Comparison of ENCODE assay signal across 20 cellular contexts in genomic region chr1:230276401-230276800, GRCh38.
DNase-seq lines count a peak whose midpoint lies in the region; ATAC-seq and TF ChIP-seq lines count a peak whose summit lies in the region.
"Had no signal": no experiment of that assay in that cellular context is flagged by ENCODE, and none has a peak within 500 bp of the region (broad histone marks: within the 10 kb centered on the region; RNA-seq: fewer than 3 reads in every experiment).

No MANE protein-coding gene starts in this region.

- peaks cover 34% of the 10 kb centered on the region for H3K36me3 ChIP-seq in HUES64 (ENCODE audit: insufficient read depth, low read length)
- peaks cover 20% of the 10 kb centered on the region for H3K36me3 ChIP-seq in endodermal cell (ENCODE audit: control insufficient read depth, insufficient read depth, low read length)
- H3K36me3 ChIP-seq in brain microvascular endothelial cell (replicated peaks): peaks cover 25% of the 10 kb centered on the region

- no peaks in the 10 kb centered on the region for H3K27me3 Mint-ChIP-seq in endodermal cell (ENCODE audit: insufficient read depth)
- H3K27me3 Mint-ChIP-seq in stimulated activated naive B cell treated with anti-CD40 and anti-IgM and Interleukin-4, amounts not matched to agents 10 μg/mL and 1 μg/mL and 100 μg/mL, for 72 hours: no peaks in the 10 kb centered on the region
- H3K27me3 Mint-ChIP-seq: activated CD4-positive, alpha-beta T cell treated with anti-CD3 and anti-CD28 coated beads, Interleukin-2, amount 10 ng/mL, durations not matched to agents 24 days and 14 days; natural killer cell treated with Interleukin-12 subunit alpha and Interleukin-12 subunit beta and Interleukin-15 and Interleukin-18, amount 100 ng/mL, for 72 hours had no signal

- DNase-seq in activated CD8-positive, alpha-beta memory T cell treated with anti-CD3 and anti-CD28 coated beads for 24 hours: peak; percentile 51
- DNase-seq in activated CD8-positive, alpha-beta memory T cell treated with anti-CD3 and anti-CD28 coated beads, Interleukin-2, amount 50 U/mL, for 4 hours: no peak
- DNase-seq in endodermal cell (no peak), NCI-H1436 (lab: John Stamatoyannopoulos, UW) (no peak), brain microvascular endothelial cell (no peak), middle frontal gyrus (ENCODE audit: extremely low spot score, low spot score) (no peak)
- DNase-seq in stimulated activated naive B cell treated with anti-CD40 and anti-IgM and Interleukin-4, amounts not matched to agents 10 μg/mL and 1 μg/mL and 100 μg/mL, for 72 hours: no peak
- DNase-seq: activated CD4-positive, alpha-beta T cell treated with anti-CD3 and anti-CD28 coated beads, Interleukin-2, amount 10 ng/mL, durations not matched to agents 24 days and 14 days; BE2C; Calu3; dermis blood vessel endothelial cell; Kasumi-1; left colon; NCI-H1092; NCI-H2029; NCI-H82; SHP77 treated with DMSO at 0.1 percent for 48 hours had no signal

- H3K4me1 Mint-ChIP-seq in endodermal cell: peaks cover 8% of the 10 kb centered on the region
- H3K4me1 Mint-ChIP-seq in stimulated activated naive B cell treated with anti-CD40 and anti-IgM and Interleukin-4, amounts not matched to agents 10 μg/mL and 1 μg/mL and 100 μg/mL, for 72 hours: peaks cover 55 to 82% of the 10 kb centered on the region in 2 donors

- ATAC-seq in stimulated activated naive B cell treated with anti-CD40 and anti-IgM and Interleukin-4, amounts not matched to agents 10 μg/mL and 1 μg/mL and 100 μg/mL, for 72 hours (replicated peaks): no peak
- ATAC-seq: left colon; natural killer cell treated with Interleukin-12 subunit alpha and Interleukin-12 subunit beta and Interleukin-15 and Interleukin-18, amount 100 ng/mL, for 72 hours had no signal

- peaks cover 17% of the 10 kb centered on the region for H3K36me3 Mint-ChIP-seq in endodermal cell (ENCODE audit: low read depth)
- H3K36me3 Mint-ChIP-seq in stimulated activated naive B cell treated with anti-CD40 and anti-IgM and Interleukin-4, amounts not matched to agents 10 μg/mL and 1 μg/mL and 100 μg/mL, for 72 hours: peaks cover 41 to 63% of the 10 kb centered on the region in 2 donors
- H3K36me3 Mint-ChIP-seq: natural killer cell treated with Interleukin-12 subunit alpha and Interleukin-12 subunit beta and Interleukin-15 and Interleukin-18, amount 100 ng/mL, for 72 hours had no signal

- TF ChIP-seq CTCF in endodermal cell (conservative IDR thresholded peaks at IDR 0.05) (peak; percentile 11), brain microvascular endothelial cell (IDR thresholded peaks at IDR 0.05; ENCODE audit: low read depth, low read length, missing control alignments) (no peak)

- H3K4me1 ChIP-seq in HUES64 (ENCODE audit: insufficient read depth, low read length) (peaks cover 22% of the 10 kb centered on the region), endodermal cell (ENCODE audit: control insufficient read depth, insufficient read depth, low read length) (peaks cover 8% of the 10 kb centered on the region)

- H3K9me3 ChIP-seq in HUES64 (ENCODE audit: insufficient read depth, low read depth, low read length): no peaks in the 10 kb centered on the region
- no peaks in the 10 kb centered on the region for H3K9me3 ChIP-seq in endodermal cell (ENCODE audit: control insufficient read depth, low read length)
- H3K9me3 ChIP-seq: BE2C, thoracic aorta had no signal

- no peaks in the 10 kb centered on the region for H3K9me3 Mint-ChIP-seq in endodermal cell
- no peaks in the 10 kb centered on the region for H3K9me3 Mint-ChIP-seq in stimulated activated naive B cell treated with anti-CD40 and anti-IgM and Interleukin-4, amounts not matched to agents 10 μg/mL and 1 μg/mL and 100 μg/mL, for 72 hours
- H3K9me3 Mint-ChIP-seq: activated CD4-positive, alpha-beta T cell treated with anti-CD3 and anti-CD28 coated beads, Interleukin-2, amount 10 ng/mL, durations not matched to agents 24 days and 14 days; natural killer cell treated with Interleukin-12 subunit alpha and Interleukin-12 subunit beta and Interleukin-15 and Interleukin-18, amount 100 ng/mL, for 72 hours had no signal

- no peak overlapping the region for H3K27ac Mint-ChIP-seq in endodermal cell
- peak overlapping the region; percentile 71 for H3K27ac Mint-ChIP-seq in stimulated activated naive B cell treated with anti-CD40 and anti-IgM and Interleukin-4, amounts not matched to agents 10 μg/mL and 1 μg/mL and 100 μg/mL, for 72 hours
- H3K27ac Mint-ChIP-seq: activated CD4-positive, alpha-beta T cell treated with anti-CD3 and anti-CD28 coated beads, Interleukin-2, amount 10 ng/mL, durations not matched to agents 24 days and 14 days; natural killer cell treated with Interleukin-12 subunit alpha and Interleukin-12 subunit beta and Interleukin-15 and Interleukin-18, amount 100 ng/mL, for 72 hours had no signal

- 93% methylated on average over 5 of the region's 5 CpGs for WGBS in HUES64
- 93 to 100% methylated on average over 3 to 5 of the region's 5 CpGs for WGBS in endodermal cell (ENCODE audit: insufficient coverage in 1 of 2, insufficient read length in 1 of 2), 2 experiments

- H3K27me3 ChIP-seq in HUES64 (ENCODE audit: insufficient read depth, low read length): no peaks in the 10 kb centered on the region
- H3K27me3 ChIP-seq in endodermal cell (ENCODE audit: control insufficient read depth, insufficient read depth, low read length, poor library complexity, severe bottlenecking): no peaks in the 10 kb centered on the region
- H3K27me3 ChIP-seq in brain microvascular endothelial cell (replicated peaks): no peaks in the 10 kb centered on the region
- H3K27me3 ChIP-seq: BE2C had no signal

- peak overlapping the region; percentile 58; the same call in 1 of the 2 replicates for H3K27ac ChIP-seq in HUES64 (ENCODE audit: low read depth, low read length)
- H3K27ac ChIP-seq in endodermal cell (ENCODE audit: low read depth, low read length): peak overlapping the region; percentile 39
- no peak overlapping the region for H3K27ac ChIP-seq in brain microvascular endothelial cell
- H3K27ac ChIP-seq: thoracic aorta had no signal

- H3K4me3 Mint-ChIP-seq in endodermal cell: no peak overlapping the region
- peak overlapping the region in 1 of 2 donors; percentile 29 for H3K4me3 Mint-ChIP-seq in stimulated activated naive B cell treated with anti-CD40 and anti-IgM and Interleukin-4, amounts not matched to agents 10 μg/mL and 1 μg/mL and 100 μg/mL, for 72 hours
- H3K4me3 Mint-ChIP-seq: activated CD4-positive, alpha-beta T cell treated with anti-CD3 and anti-CD28 coated beads, Interleukin-2, amount 10 ng/mL, durations not matched to agents 24 days and 14 days; natural killer cell treated with Interleukin-12 subunit alpha and Interleukin-12 subunit beta and Interleukin-15 and Interleukin-18, amount 100 ng/mL, for 72 hours had no signal

- H3K4me3 ChIP-seq in HUES64 (ENCODE audit: low read length): no peak overlapping the region
- no peak overlapping the region for H3K4me3 ChIP-seq in endodermal cell (ENCODE audit: low read length)
- H3K4me3 ChIP-seq in brain microvascular endothelial cell (ENCODE audit: low read depth, low read length): no peak overlapping the region
- H3K4me3 ChIP-seq: thoracic aorta had no signal

- H3K9ac ChIP-seq in HUES64 (ENCODE audit: low read depth, low read length) (no peak overlapping the region), endodermal cell (ENCODE audit: extremely low read depth, low read length, poor library complexity, severe bottlenecking) (no peak overlapping the region)

- in situ Hi-C loops in brain microvascular endothelial cell (cut with HindIII; ENCODE audit: low pct_ligation_motif_present, low sequenced_read_pairs): no loop called here
